ENCODE assay signal across 7 cellular contexts in genomic region chr4:173288296-173288695, GRCh38. TPM values are rescaled to one million over a fixed set of nuclear protein-coding genes. Genes with fewer than 3 reads are reported as not detected.
DNase-seq lines count a peak whose midpoint lies in the region; ATAC-seq and TF ChIP-seq lines count a peak whose summit lies in the region.

No MANE protein-coding gene starts in this region.

- DNase-seq in RWPE2 (ENCODE audit: low spot score) (no peak), Right ventricle myocardium superior (peak; percentile 51), spleen (no peak), NCI-H1436 treated with DMSO at 0.1 percent for 48 hours (lab: John Stamatoyannopoulos, UW) (no peak)
- DNase-seq in activated effector memory CD4-positive, alpha-beta T cell treated with anti-CD3 and anti-CD28 coated beads, Interleukin-2, amount 50 U/mL, for 16 hours: peak; percentile 83

- no peaks in the 10 kb centered on the region for H3K27me3 ChIP-seq in RWPE2 (ENCODE audit: insufficient read depth, poor library complexity, severe bottlenecking)
- no peaks in the 10 kb centered on the region for H3K27me3 ChIP-seq in spleen (replicated peaks in 1 of 7)

- H3K36me3 ChIP-seq in RWPE2 (ENCODE audit: low read depth) (no peaks in the 10 kb centered on the region), spleen (peaks cover 0 to 30% (median 0%) of the 10 kb centered on the region in 6 donors)

- intact Hi-C loops in Right ventricle myocardium superior (cut with DNase I) (no loop called here), spleen (cut with DNase I; ENCODE audit: low total_unique reads) (no loop called here)

- ATAC-seq in GM18511 (IDR thresholded peaks at IDR 0.05; ENCODE audit: unreplicated experiment): peak; percentile 68
- ATAC-seq in HG03039 (IDR thresholded peaks at IDR 0.05; ENCODE audit: unreplicated experiment): peak; percentile 43
- ATAC-seq in RWPE2 (ENCODE audit: low read depth): no peak
- peak; percentile 71 for ATAC-seq in Right ventricle myocardium superior (ENCODE audit: poor library complexity)

- peak; percentile 44 for TF ChIP-seq CTCF in RWPE2 (IDR thresholded peaks at IDR 0.05; ENCODE audit: poor library complexity, severe bottlenecking)
- TF ChIP-seq CTCF in spleen (IDR thresholded peaks at IDR 0.05 in 8 of 11, conservative IDR thresholded peaks at IDR 0.05 in 3 of 11): peak; percentile 22 to 71 (median 54)

- H3K4me1 ChIP-seq in RWPE2 (ENCODE audit: insufficient read depth, poor library complexity, severe bottlenecking): no peaks in the 10 kb centered on the region
- peaks cover 0 to 11% (median 3%) of the 10 kb centered on the region in 6 donors for H3K4me1 ChIP-seq in spleen

- no peak for TF ChIP-seq POLR2A in spleen (IDR thresholded peaks at IDR 0.05)

- H3K9me3 ChIP-seq in RWPE2 (ENCODE audit: severe bottlenecking): peaks cover 11% of the 10 kb centered on the region
- H3K9me3 ChIP-seq in spleen: peaks cover under 1 to 46% (median 43%) of the 10 kb centered on the region in 8 donors

- 55 to 77% (median 72%) methylated on average over 4 of the region's 4 CpGs for WGBS in spleen, 5 donors

- H3K4me3 ChIP-seq in RWPE2 (ENCODE audit: severe bottlenecking) (no peak overlapping the region), spleen (peak overlapping the region in 1 of 8 donors; percentile 29)

- no peak overlapping the region for H3K27ac ChIP-seq in RWPE2 (ENCODE audit: poor library complexity, severe bottlenecking)
- H3K27ac ChIP-seq in spleen: no peak overlapping the region

RNA-seq across cellular contexts. Expression of gene HMGB2, which starts 45.9 kb away (rescaled TPM):
- 35.2 TPM for total RNA-seq in Right ventricle myocardium superior
- total RNA-seq in spleen: 100 to 1,000 TPM in 5 of 7 donors, 10 to 100 TPM in 2; 78.2 to 143 (median 126) TPM
- polyA plus RNA-seq in spleen: 100 to 1,000 TPM; 116 to 421 (median 163) TPM

Comparison
In these comparisons a context has a peak if more than half of its experiments do, and no peak if none do; other contexts are left out.
1. DNase-seq: peak in activated effector memory CD4-positive, alpha-beta T cell treated with anti-CD3 and anti-CD28 coated beads, Interleukin-2, amount 50 U/mL, for 16 hours (single experiment) and Right ventricle myocardium superior (single experiment); none in RWPE2 (single experiment), spleen (single experiment) and NCI-H1436 treated with DMSO at 0.1 percent for 48 hours (single experiment).